1 cellular context compared by ENCODE assay signal in the genomic region with DNA sequence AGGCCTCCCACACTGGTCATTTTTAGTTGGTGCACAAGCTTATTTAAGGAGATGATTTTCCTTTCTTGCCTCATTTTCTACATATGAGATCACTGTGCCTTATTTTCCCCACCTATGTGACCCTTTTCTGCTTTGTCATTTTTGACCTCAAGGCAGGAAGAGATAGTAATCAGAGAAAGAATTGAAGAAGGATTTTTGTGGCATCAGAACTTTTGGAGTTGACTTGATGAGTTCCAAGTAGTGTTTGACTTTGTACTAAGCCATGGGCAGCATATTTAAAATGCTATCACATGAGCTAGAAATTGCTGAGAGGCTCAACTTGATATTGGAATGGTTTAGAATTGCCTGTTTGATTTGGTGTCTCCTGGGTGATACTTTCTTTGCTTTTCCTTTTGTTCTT.
TF ChIP-seq lines count a peak whose summit lies in the region.

No MANE protein-coding gene starts in this region.

TF ChIP-seq in GM23338, 12 proteins besides CTCF, POLR2A, EP300 and RAD21 (continued from another document):
- TF ChIP-seq, protein P1, sequence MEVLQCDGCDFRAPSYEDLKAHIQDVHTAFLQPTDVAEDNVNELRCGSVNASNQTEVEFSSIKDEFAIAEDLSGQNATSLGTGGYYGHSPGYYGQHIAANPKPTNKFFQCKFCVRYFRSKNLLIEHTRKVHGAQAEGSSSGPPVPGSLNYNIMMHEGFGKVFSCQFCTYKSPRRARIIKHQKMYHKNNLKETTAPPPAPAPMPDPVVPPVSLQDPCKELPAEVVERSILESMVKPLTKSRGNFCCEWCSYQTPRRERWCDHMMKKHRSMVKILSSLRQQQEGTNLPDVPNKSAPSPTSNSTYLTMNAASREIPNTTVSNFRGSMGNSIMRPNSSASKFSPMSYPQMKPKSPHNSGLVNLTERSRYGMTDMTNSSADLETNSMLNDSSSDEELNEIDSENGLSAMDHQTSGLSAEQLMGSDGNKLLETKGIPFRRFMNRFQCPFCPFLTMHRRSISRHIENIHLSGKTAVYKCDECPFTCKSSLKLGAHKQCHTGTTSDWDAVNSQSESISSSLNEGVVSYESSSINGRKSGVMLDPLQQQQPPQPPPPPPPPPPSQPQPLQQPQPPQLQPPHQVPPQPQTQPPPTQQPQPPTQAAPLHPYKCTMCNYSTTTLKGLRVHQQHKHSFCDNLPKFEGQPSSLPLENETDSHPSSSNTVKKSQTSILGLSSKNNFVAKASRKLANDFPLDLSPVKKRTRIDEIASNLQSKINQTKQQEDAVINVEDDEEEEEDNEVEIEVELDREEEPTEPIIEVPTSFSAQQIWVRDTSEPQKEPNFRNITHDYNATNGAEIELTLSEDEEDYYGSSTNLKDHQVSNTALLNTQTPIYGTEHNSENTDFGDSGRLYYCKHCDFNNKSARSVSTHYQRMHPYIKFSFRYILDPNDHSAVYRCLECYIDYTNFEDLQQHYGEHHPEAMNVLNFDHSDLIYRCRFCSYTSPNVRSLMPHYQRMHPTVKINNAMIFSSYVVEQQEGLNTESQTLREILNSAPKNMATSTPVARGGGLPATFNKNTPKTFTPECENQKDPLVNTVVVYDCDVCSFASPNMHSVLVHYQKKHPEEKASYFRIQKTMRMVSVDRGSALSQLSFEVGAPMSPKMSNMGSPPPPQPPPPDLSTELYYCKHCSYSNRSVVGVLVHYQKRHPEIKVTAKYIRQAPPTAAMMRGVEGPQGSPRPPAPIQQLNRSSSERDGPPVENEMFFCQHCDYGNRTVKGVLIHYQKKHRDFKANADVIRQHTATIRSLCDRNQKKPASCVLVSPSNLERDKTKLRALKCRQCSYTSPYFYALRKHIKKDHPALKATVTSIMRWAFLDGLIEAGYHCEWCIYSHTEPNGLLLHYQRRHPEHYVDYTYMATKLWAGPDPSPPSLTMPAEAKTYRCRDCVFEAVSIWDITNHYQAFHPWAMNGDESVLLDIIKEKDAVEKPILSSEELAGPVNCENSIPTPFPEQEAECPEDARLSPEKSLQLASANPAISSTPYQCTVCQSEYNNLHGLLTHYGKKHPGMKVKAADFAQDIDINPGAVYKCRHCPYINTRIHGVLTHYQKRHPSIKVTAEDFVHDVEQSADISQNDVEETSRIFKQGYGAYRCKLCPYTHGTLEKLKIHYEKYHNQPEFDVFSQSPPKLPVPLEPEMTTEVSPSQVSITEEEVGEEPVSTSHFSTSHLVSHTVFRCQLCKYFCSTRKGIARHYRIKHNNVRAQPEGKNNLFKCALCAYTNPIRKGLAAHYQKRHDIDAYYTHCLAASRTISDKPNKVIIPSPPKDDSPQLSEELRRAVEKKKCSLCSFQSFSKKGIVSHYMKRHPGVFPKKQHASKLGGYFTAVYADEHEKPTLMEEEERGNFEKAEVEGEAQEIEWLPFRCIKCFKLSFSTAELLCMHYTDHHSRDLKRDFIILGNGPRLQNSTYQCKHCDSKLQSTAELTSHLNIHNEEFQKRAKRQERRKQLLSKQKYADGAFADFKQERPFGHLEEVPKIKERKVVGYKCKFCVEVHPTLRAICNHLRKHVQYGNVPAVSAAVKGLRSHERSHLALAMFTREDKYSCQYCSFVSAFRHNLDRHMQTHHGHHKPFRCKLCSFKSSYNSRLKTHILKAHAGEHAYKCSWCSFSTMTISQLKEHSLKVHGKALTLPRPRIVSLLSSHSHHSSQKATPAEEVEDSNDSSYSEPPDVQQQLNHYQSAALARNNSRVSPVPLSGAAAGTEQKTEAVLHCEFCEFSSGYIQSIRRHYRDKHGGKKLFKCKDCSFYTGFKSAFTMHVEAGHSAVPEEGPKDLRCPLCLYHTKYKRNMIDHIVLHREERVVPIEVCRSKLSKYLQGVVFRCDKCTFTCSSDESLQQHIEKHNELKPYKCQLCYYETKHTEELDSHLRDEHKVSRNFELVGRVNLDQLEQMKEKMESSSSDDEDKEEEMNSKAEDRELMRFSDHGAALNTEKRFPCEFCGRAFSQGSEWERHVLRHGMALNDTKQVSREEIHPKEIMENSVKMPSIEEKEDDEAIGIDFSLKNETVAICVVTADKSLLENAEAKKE (CRISPR knock-in tag; IDR thresholded peaks at IDR 0.05) = no peak
- no peak for TF ChIP-seq ZNF331 (CRISPR knock-in tag; IDR thresholded peaks at IDR 0.05; ENCODE audit: low read depth)
- TF ChIP-seq EZH2phosphoT487 (IDR thresholded peaks at IDR 0.05; ENCODE audit: unreplicated experiment) = no peak
- no peak for TF ChIP-seq JUNB (IDR thresholded peaks at IDR 0.05; ENCODE audit: unreplicated experiment)
- TF ChIP-seq, protein P2, sequence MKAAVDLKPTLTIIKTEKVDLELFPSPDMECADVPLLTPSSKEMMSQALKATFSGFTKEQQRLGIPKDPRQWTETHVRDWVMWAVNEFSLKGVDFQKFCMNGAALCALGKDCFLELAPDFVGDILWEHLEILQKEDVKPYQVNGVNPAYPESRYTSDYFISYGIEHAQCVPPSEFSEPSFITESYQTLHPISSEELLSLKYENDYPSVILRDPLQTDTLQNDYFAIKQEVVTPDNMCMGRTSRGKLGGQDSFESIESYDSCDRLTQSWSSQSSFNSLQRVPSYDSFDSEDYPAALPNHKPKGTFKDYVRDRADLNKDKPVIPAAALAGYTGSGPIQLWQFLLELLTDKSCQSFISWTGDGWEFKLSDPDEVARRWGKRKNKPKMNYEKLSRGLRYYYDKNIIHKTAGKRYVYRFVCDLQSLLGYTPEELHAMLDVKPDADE (IDR thresholded peaks at IDR 0.05) = no peak
